Comparison of ENCODE assay signal across 18 cellular contexts in the genomic region with DNA sequence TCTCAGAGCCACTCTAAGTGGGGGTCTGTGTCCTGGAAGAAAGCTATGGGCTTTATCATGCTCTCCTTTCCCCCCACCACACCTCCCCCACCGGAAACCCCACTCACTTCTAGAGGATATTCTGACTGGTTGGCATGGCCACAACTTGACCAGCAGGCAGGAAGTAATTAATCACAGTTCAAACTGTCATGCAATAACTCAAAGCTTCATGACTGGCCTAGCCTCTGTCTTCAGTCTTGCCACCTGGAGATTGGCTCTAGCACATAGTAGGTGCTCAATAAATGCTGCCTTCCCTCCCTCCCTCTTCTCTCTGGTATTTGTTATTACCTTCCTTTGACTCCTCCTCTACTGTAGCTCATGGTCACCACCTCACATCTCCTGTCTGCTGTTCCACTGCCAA.
DNase-seq lines count a peak whose midpoint lies in the region; ATAC-seq and TF ChIP-seq lines count a peak whose summit lies in the region.
"Had no signal": no experiment of that assay in that cellular context is flagged by ENCODE, and none has a peak within 500 bp of the region (broad histone marks: within the 10 kb centered on the region; RNA-seq: fewer than 3 reads in every experiment).

No MANE protein-coding gene starts in this region.

- H3K27ac Mint-ChIP-seq in activated naive CD4-positive, alpha-beta T cell treated with anti-CD3 and anti-CD28 coated beads, Interleukin-2, amount 50 U/mL, for 72 hours: no peak overlapping the region
- no peak overlapping the region for H3K27ac Mint-ChIP-seq in activated naive CD4-positive, alpha-beta T cell treated with anti-CD3 and anti-CD28 coated beads, Interleukin-2, amount 10 ng/mL, durations not matched to agents 7 days and 5 days
- H3K27ac Mint-ChIP-seq: IgD-negative memory B cell; naive thymus-derived CD8-positive, alpha-beta T cell had no signal

- H3K9me3 Mint-ChIP-seq in activated naive CD4-positive, alpha-beta T cell treated with anti-CD3 and anti-CD28 coated beads, Interleukin-2, amount 50 U/mL, for 72 hours: no peaks in the 10 kb centered on the region
- H3K9me3 Mint-ChIP-seq in activated naive CD4-positive, alpha-beta T cell treated with anti-CD3 and anti-CD28 coated beads, Interleukin-2, amount 10 ng/mL, durations not matched to agents 7 days and 5 days: no peaks in the 10 kb centered on the region
- H3K9me3 Mint-ChIP-seq: central memory CD8-positive, alpha-beta T cell had no signal

- H3K36me3 ChIP-seq in hepatocyte (replicated peaks; ENCODE audit: insufficient read depth, low read depth): no peaks in the 10 kb centered on the region
- H3K36me3 ChIP-seq: left lung, stomach had no signal

- whole genome bisulfite sequencing in hepatocyte (ENCODE audit: low lambda C conversion rate, missing lambda C conversion rate): 56% methylated on average over 1 of the region's 1 CpG

- CTCF ChIA-PET in activated naive CD4-positive, alpha-beta T cell treated with anti-CD3 and anti-CD28 coated beads, Interleukin-2, amount 10 ng/mL, durations not matched to agents 7 days and 5 days (lab: Charles Lee): interaction anchor here (1.4 kb wide), 1 partner anchor 11 kb away, joined by 3 read pairs; no protein-coding TSS in a partner anchor

- H3K4me2 ChIP-seq in hepatocyte: no peak overlapping the region

- H3K36me3 Mint-ChIP-seq in activated naive CD4-positive, alpha-beta T cell treated with anti-CD3 and anti-CD28 coated beads, Interleukin-2, amount 50 U/mL, for 72 hours: no peaks in the 10 kb centered on the region
- H3K36me3 Mint-ChIP-seq in activated naive CD4-positive, alpha-beta T cell treated with anti-CD3 and anti-CD28 coated beads, Interleukin-2, amount 10 ng/mL, durations not matched to agents 7 days and 5 days: no peaks in the 10 kb centered on the region
- H3K36me3 Mint-ChIP-seq: naive thymus-derived CD8-positive, alpha-beta T cell had no signal

- H3K9me3 ChIP-seq in hepatocyte (ENCODE audit: low read depth): no peaks in the 10 kb centered on the region
- H3K9me3 ChIP-seq: left lung, stomach had no signal

- TF ChIP-seq CTCF in hepatocyte (IDR thresholded peaks at IDR 0.05; ENCODE audit: poor library complexity): no peak

- no peaks in the 10 kb centered on the region for H4K20me1 ChIP-seq in hepatocyte (ENCODE audit: insufficient read depth, poor library complexity, severe bottlenecking)

- no peaks in the 10 kb centered on the region for H3K9me2 ChIP-seq in hepatocyte (replicated peaks; ENCODE audit: insufficient read depth)

- H2AFZ ChIP-seq in hepatocyte: no peak overlapping the region

- no peaks in the 10 kb centered on the region for H3K4me1 ChIP-seq in hepatocyte (ENCODE audit: insufficient read depth)
- H3K4me1 ChIP-seq: left lung, stomach had no signal

- peaks cover 2% of the 10 kb centered on the region for H3K4me1 Mint-ChIP-seq in activated naive CD4-positive, alpha-beta T cell treated with anti-CD3 and anti-CD28 coated beads, Interleukin-2, amount 10 ng/mL, durations not matched to agents 7 days and 5 days
- H3K4me1 Mint-ChIP-seq: central memory CD8-positive, alpha-beta T cell; IgD-negative memory B cell; naive thymus-derived CD8-positive, alpha-beta T cell had no signal

- H3K27me3 ChIP-seq in hepatocyte: peaks cover 3% of the 10 kb centered on the region

- H3K4me3 ChIP-seq in hepatocyte: no peak overlapping the region
- H3K4me3 ChIP-seq: left lung, SK-N-MC, stomach had no signal

- peaks cover 41% of the 10 kb centered on the region for H3K27me3 Mint-ChIP-seq in activated naive CD4-positive, alpha-beta T cell treated with anti-CD3 and anti-CD28 coated beads, Interleukin-2, amount 10 ng/mL, durations not matched to agents 7 days and 5 days

- no peak overlapping the region for H3K27ac ChIP-seq in hepatocyte
- H3K27ac ChIP-seq: left lung, SK-N-MC, stomach had no signal

- DNase-seq in activated naive CD4-positive, alpha-beta T cell treated with anti-CD3 and anti-CD28 coated beads, Interleukin-2, amount 50 U/mL, for 72 hours (ENCODE audit: low spot score in 2 of 2): no peak
- no peak for DNase-seq in activated naive CD4-positive, alpha-beta T cell treated with anti-CD3 and anti-CD28 coated beads, Interleukin-2, amount 10 ng/mL, durations not matched to agents 7 days and 5 days
- peak; percentile 57 for DNase-seq in NCI-H69 (lab: John Stamatoyannopoulos, UW)
- DNase-seq in stimulated activated naive CD8-positive, alpha-beta T cell treated with anti-CD3 and anti-CD28 coated beads, Interleukin-15, Interleukin-2, amounts not matched to agents 100 U/mL and 50 U/mL, for 24 hours: peak; percentile 9
- no peak for DNase-seq in NCI-H1436 (lab: John Stamatoyannopoulos, UW)
- DNase-seq in hepatocyte (ENCODE audit: low spot score): no peak
- DNase-seq: activated effector memory CD4-positive, alpha-beta T cell treated with Interleukin-2 at 50 U/mL for 16 hours; DND-41; left lung; naive thymus-derived CD8-positive, alpha-beta T cell; NCI-H187; stimulated activated CD4-positive, alpha-beta T cell treated with anti-CD3 and anti-CD28 coated beads, Interleukin-4, amount 100 ng/mL, for 24 hours; stomach had no signal

- no peak overlapping the region for H3K4me3 Mint-ChIP-seq in activated naive CD4-positive, alpha-beta T cell treated with anti-CD3 and anti-CD28 coated beads, Interleukin-2, amount 10 ng/mL, durations not matched to agents 7 days and 5 days
- H3K4me3 Mint-ChIP-seq: central memory CD8-positive, alpha-beta T cell; IgD-negative memory B cell; naive thymus-derived CD8-positive, alpha-beta T cell had no signal

- peak; percentile 52 to 68 for ATAC-seq in activated naive CD4-positive, alpha-beta T cell treated with anti-CD3 and anti-CD28 coated beads, Interleukin-2, amount 50 U/mL, for 72 hours
- ATAC-seq in HG02678 (IDR thresholded peaks at IDR 0.05; ENCODE audit: unreplicated experiment) (peak; percentile 60), GM19324 (IDR thresholded peaks at IDR 0.05; ENCODE audit: low FRiP score, unreplicated experiment) (no peak)
- ATAC-seq in stimulated activated naive CD8-positive, alpha-beta T cell treated with anti-CD3 and anti-CD28 coated beads, Interleukin-15, Interleukin-2, amounts not matched to agents 100 U/mL and 50 U/mL, for 24 hours: peak; percentile 52
- ATAC-seq: left lung; naive thymus-derived CD8-positive, alpha-beta T cell had no signal

- H3K79me2 ChIP-seq in hepatocyte: no peaks in the 10 kb centered on the region

Comparison
In these comparisons a context has a peak if more than half of its experiments do, and no peak if none do; other contexts are left out.
1. DNase-seq: peak in NCI-H69 (single experiment) and stimulated activated naive CD8-positive, alpha-beta T cell treated with anti-CD3 and anti-CD28 coated beads, Interleukin-15, Interleukin-2, amounts not matched to agents 100 U/mL and 50 U/mL, for 24 hours (single experiment); none in activated naive CD4-positive, alpha-beta T cell treated with anti-CD3 and anti-CD28 coated beads, Interleukin-2, amount 50 U/mL, for 72 hours (0 of 2), activated naive CD4-positive, alpha-beta T cell treated with anti-CD3 and anti-CD28 coated beads, Interleukin-2, amount 10 ng/mL, durations not matched to agents 7 days and 5 days (single experiment), NCI-H1436 (single experiment) and hepatocyte (single experiment).